20 cellular contexts compared by ENCODE assay signal in genomic region chr2:16624419-16624745, GRCh38. TPM values are rescaled to one million over a fixed set of nuclear protein-coding genes. Genes with fewer than 3 reads are reported as not detected.
DNase-seq lines count a peak whose midpoint lies in the region; ATAC-seq, FAIRE-seq and TF ChIP-seq lines count a peak whose summit lies in the region.
"Had no signal": no experiment of that assay in that cellular context is flagged by ENCODE, and none has a peak within 500 bp of the region (broad histone marks: within the 10 kb centered on the region; RNA-seq: fewer than 3 reads in every experiment).

No MANE protein-coding gene starts in this region.

- POLR2A ChIA-PET in IMR-90 (lab: Charles Lee; ENCODE audit: unreplicated experiment): no interaction called here

- intact Hi-C loops in IMR-90 (cut with micrococcal nuclease): loop anchor here (10.0 kb wide), 1 partner anchor 890 kb away; no protein-coding TSS in a partner anchor

- DNase-seq in IMR-90: no peak
- DNase-seq in astrocyte (ENCODE audit: low read depth): no peak
- no peak for DNase-seq in 8988T
- DNase-seq in H4 (ENCODE audit: low spot score): no peak
- DNase-seq: activated CD4-positive, alpha-beta T cell treated with anti-CD3 and anti-CD28 coated beads, Interleukin-2, amount 10 ng/mL, durations not matched to agents 7 days and 5 days; activated naive CD4-positive, alpha-beta T cell treated with anti-CD3 and anti-CD28 coated beads, Interleukin-2, amount 50 U/mL, for 16 hours; activated T-cell treated with anti-CD3 and anti-CD28 coated beads for 4 hours; effector CD8-positive, alpha-beta T cell; HFFc6; NCI-H1417; NK-92 treated with Interleukin-12 subunit alpha and Interleukin-12 subunit beta, amount 100 ng/mL, for 24 hours; occipital lobe; SHP77 had no signal

- no peak for TF ChIP-seq CTCF in IMR-90 (conservative IDR thresholded peaks at IDR 0.05; ENCODE audit: low read depth, low read length)
- TF ChIP-seq CTCF in astrocyte (IDR thresholded peaks at IDR 0.05; ENCODE audit: insufficient read depth, low read depth, low read length): no peak

- no peak overlapping the region for H2BK5ac ChIP-seq in IMR-90 (ENCODE audit: low read depth, low read length, poor library complexity, severe bottlenecking)

- peaks cover 4% of the 10 kb centered on the region; the same call in 1 of the 2 replicates for H3K9me1 ChIP-seq in IMR-90 (ENCODE audit: insufficient read depth, low read length)

- H3K9ac ChIP-seq in IMR-90 (ENCODE audit: low read depth, low read length) (no peak overlapping the region), astrocyte (ENCODE audit: low read length) (no peak overlapping the region), subcutaneous abdominal adipose tissue (ENCODE audit: low read length in 5 of 5) (peak overlapping the region in 1 of 5 donors; percentile 32)
- H3K9ac ChIP-seq: KMS-11 had no signal

- H3K27me3 Mint-ChIP-seq in astrocyte (ENCODE audit: low read depth, unreplicated experiment): no peaks in the 10 kb centered on the region
- H3K27me3 Mint-ChIP-seq: activated CD4-positive, alpha-beta T cell treated with anti-CD3 and anti-CD28 coated beads, Interleukin-2, amount 10 ng/mL, durations not matched to agents 7 days and 5 days had no signal

- H3K9me3 ChIP-seq in IMR-90 (ENCODE audit: control insufficient read depth, insufficient read depth, low read length) (no peaks in the 10 kb centered on the region), astrocyte (ENCODE audit: insufficient read depth, low read depth, low read length) (no peaks in the 10 kb centered on the region), muscle layer of duodenum (ENCODE audit: control insufficient read depth in 1 of 2, low read length in 2 of 2) (no peaks in the 10 kb centered on the region), subcutaneous abdominal adipose tissue (ENCODE audit: control insufficient read depth in 5 of 5, low read length in 5 of 5) (no peaks in the 10 kb centered on the region)

- peaks cover 2% of the 10 kb centered on the region for H3K36me3 Mint-ChIP-seq in astrocyte (ENCODE audit: low read depth, unreplicated experiment)

- FAIRE-seq in astrocyte (lab: Jason Lieb, UNC): no peak

- H2AK9ac ChIP-seq in IMR-90 (replicated peaks; ENCODE audit: low read depth, low read length, poor library complexity): no peak overlapping the region

- H2AFZ ChIP-seq in IMR-90 (replicated peaks; ENCODE audit: low read length, poor library complexity) (no peak overlapping the region), astrocyte (ENCODE audit: low read depth, low read length) (no peak overlapping the region)

- H3K4me1 Mint-ChIP-seq in astrocyte (ENCODE audit: low read depth, unreplicated experiment): peaks cover 69% of the 10 kb centered on the region

- no peak for TF ChIP-seq POLR2A in IMR-90 (IDR thresholded peaks at IDR 0.05; ENCODE audit: low read depth, low read length)

- dilution Hi-C loops in IMR-90 (cut with HindIII; ENCODE audit: low sequenced_read_pairs, unreplicated experiment): no loop called here

- H3K14ac ChIP-seq in IMR-90 (replicated peaks; ENCODE audit: low read depth, low read length): no peak overlapping the region

- H3K18ac ChIP-seq in IMR-90 (ENCODE audit: low read depth, low read length): peak overlapping the region; percentile 17; the same call in 1 of the 2 replicates

- H4K8ac ChIP-seq in IMR-90 (ENCODE audit: low read depth in 2 of 2, low read length in 2 of 2): no peak overlapping the region

- H4K20me1 ChIP-seq in IMR-90 (ENCODE audit: insufficient read depth, low read length) (no peaks in the 10 kb centered on the region), astrocyte (ENCODE audit: insufficient read depth, low read length) (no peaks in the 10 kb centered on the region)

- H4K5ac ChIP-seq in IMR-90 (ENCODE audit: low read depth, low read length): no peak overlapping the region

- no TSS peak for BruUV-seq in IMR-90 (replicated peaks; lab: Mats Ljungman, UMichigan)

- H2AK5ac ChIP-seq in IMR-90 (ENCODE audit: low read depth, low read length): no peak overlapping the region

- H3K36me3 ChIP-seq in IMR-90 (ENCODE audit: control insufficient read depth, insufficient read depth, low read length) (peaks cover 5% of the 10 kb centered on the region), astrocyte (ENCODE audit: insufficient read depth, low read length) (no peaks in the 10 kb centered on the region), muscle layer of duodenum (ENCODE audit: control insufficient read depth in 1 of 2, insufficient read depth in 2 of 2, low read length in 2 of 2) (peaks cover 19 to 27% of the 10 kb centered on the region in 2 donors), subcutaneous abdominal adipose tissue (ENCODE audit: control insufficient read depth in 5 of 5, insufficient read depth in 5 of 5, low read length in 5 of 5) (peaks cover 20 to 35% (median 23%) of the 10 kb centered on the region in 5 donors)

- no peak for TF ChIP-seq RAD21 in IMR-90 (IDR thresholded peaks at IDR 0.05; ENCODE audit: low read length)

- H3K4me3 ChIP-seq in IMR-90 (ENCODE audit: insufficient read depth, low read depth, low read length) (no peak overlapping the region), astrocyte (ENCODE audit: insufficient read depth, low read depth, low read length) (no peak overlapping the region), muscle layer of duodenum (ENCODE audit: low read depth in 1 of 2, low read length in 2 of 2) (no peak overlapping the region), subcutaneous abdominal adipose tissue (ENCODE audit: low read depth in 1 of 5, low read length in 5 of 5) (no peak overlapping the region)
- H3K4me3 ChIP-seq: lung, smooth muscle cell had no signal

- H2BK15ac ChIP-seq in IMR-90 (ENCODE audit: low read depth, low read length): no peak overlapping the region

- H2BK20ac ChIP-seq in IMR-90 (ENCODE audit: low read depth, low read length): no peak overlapping the region

- H3K27me3 ChIP-seq in IMR-90 (ENCODE audit: control insufficient read depth, insufficient read depth, low read length) (no peaks in the 10 kb centered on the region), astrocyte (ENCODE audit: insufficient read depth, low read length) (no peaks in the 10 kb centered on the region), muscle layer of duodenum (ENCODE audit: low read depth, low read length) (no peaks in the 10 kb centered on the region), subcutaneous abdominal adipose tissue (ENCODE audit: control insufficient read depth in 5 of 5, insufficient read depth in 4 of 5, low read length in 5 of 5) (no peaks in the 10 kb centered on the region)

- no peak overlapping the region for H3K56ac ChIP-seq in IMR-90 (ENCODE audit: extremely low read depth, insufficient read depth, low read length)

- no peaks in the 10 kb centered on the region for H3K79me2 ChIP-seq in astrocyte (ENCODE audit: insufficient read depth, low read length)

- H3K4me2 ChIP-seq in IMR-90 (ENCODE audit: low read depth, low read length): no peak overlapping the region
- H3K4me2 ChIP-seq in astrocyte (ENCODE audit: low read length): no peak overlapping the region
- H3K4me2 ChIP-seq: KMS-11, smooth muscle cell had no signal

- ATAC-seq in IMR-90 (ENCODE audit: low read depth) (no peak), GM19397 (IDR thresholded peaks at IDR 0.05; ENCODE audit: unreplicated experiment) (no peak)
- ATAC-seq: stimulated activated effector memory CD8-positive, alpha-beta T cell treated with anti-CD3 and anti-CD28 coated beads, Interleukin-12 subunit alpha, Interleukin-12 subunit beta, amount 100 ng/mL, for 72 hours had no signal

- H3K4me3 Mint-ChIP-seq in astrocyte (ENCODE audit: unreplicated experiment): no peak overlapping the region
- H3K4me3 Mint-ChIP-seq: activated CD4-positive, alpha-beta T cell treated with anti-CD3 and anti-CD28 coated beads, Interleukin-2, amount 10 ng/mL, durations not matched to agents 7 days and 5 days; HFFc6; stimulated activated effector memory CD8-positive, alpha-beta T cell treated with anti-CD3 and anti-CD28 coated beads, Interleukin-12 subunit alpha, Interleukin-12 subunit beta, amount 100 ng/mL, for 72 hours had no signal

- CTCF ChIA-PET in IMR-90 (lab: Yijun Ruan, JAX): interaction anchor here (1.7 kb wide), 1 partner anchor 12 kb away, joined by 4 read pairs; no protein-coding TSS in a partner anchor

- no peak overlapping the region for H3K23ac ChIP-seq in IMR-90 (ENCODE audit: low read depth, low read length)

- H3K4me1 ChIP-seq in IMR-90 (ENCODE audit: control insufficient read depth, insufficient read depth, low read length) (peaks cover 46% of the 10 kb centered on the region), astrocyte (ENCODE audit: insufficient read depth, low read length) (peaks cover 34% of the 10 kb centered on the region), muscle layer of duodenum (ENCODE audit: control insufficient read depth in 1 of 2, insufficient read depth in 2 of 2, low read length in 2 of 2) (peaks cover 12 to 22% of the 10 kb centered on the region in 2 donors), subcutaneous abdominal adipose tissue (ENCODE audit: control insufficient read depth in 5 of 5, insufficient read depth in 5 of 5, low read length in 5 of 5) (peaks cover 16 to 85% (median 74%) of the 10 kb centered on the region in 5 donors)

- no peak overlapping the region for H2BK120ac ChIP-seq in IMR-90 (ENCODE audit: low read depth, low read length)

- no CpG with 5 or more reads among the region's 1 CpG for WGBS in IMR-90 (ENCODE audit: extremely low coverage in 2 of 2, insufficient read length in 1 of 2), 2 experiments

- H3K9me3 Mint-ChIP-seq in astrocyte (ENCODE audit: unreplicated experiment): no peaks in the 10 kb centered on the region
- H3K9me3 Mint-ChIP-seq: activated CD4-positive, alpha-beta T cell treated with anti-CD3 and anti-CD28 coated beads, Interleukin-2, amount 10 ng/mL, durations not matched to agents 7 days and 5 days; stimulated activated effector memory CD8-positive, alpha-beta T cell treated with anti-CD3 and anti-CD28 coated beads, Interleukin-12 subunit alpha, Interleukin-12 subunit beta, amount 100 ng/mL, for 72 hours had no signal

- H4K91ac ChIP-seq in IMR-90 (ENCODE audit: insufficient read depth, low read depth, low read length): no peak overlapping the region

- H3K27ac ChIP-seq in IMR-90 (ENCODE audit: insufficient read depth, low read length) (no peak overlapping the region), astrocyte (ENCODE audit: low read depth, low read length) (no peak overlapping the region), muscle layer of duodenum (ENCODE audit: low read length) (peak overlapping the region; percentile 60), subcutaneous abdominal adipose tissue (ENCODE audit: low read depth, low read length) (peak overlapping the region; percentile 73)
- H3K27ac ChIP-seq: KMS-11 had no signal

- H3K79me1 ChIP-seq in IMR-90 (ENCODE audit: low read depth in 1 of 2, low read length in 2 of 2): no peaks in the 10 kb centered on the region

- in situ Hi-C loops in IMR-90 (cut with MboI; ENCODE audit: low sequenced_read_pairs): no loop called here

- H3K4ac ChIP-seq in IMR-90 (ENCODE audit: low read depth, low read length): no peak overlapping the region

- peak overlapping the region; percentile 9 for H3K27ac Mint-ChIP-seq in astrocyte (ENCODE audit: unreplicated experiment)
- H3K27ac Mint-ChIP-seq: HFFc6; stimulated activated effector memory CD8-positive, alpha-beta T cell treated with anti-CD3 and anti-CD28 coated beads, Interleukin-12 subunit alpha, Interleukin-12 subunit beta, amount 100 ng/mL, for 72 hours had no signal

RNA-seq across cellular contexts. Expression of gene CYRIA, which starts 41.3 kb away (rescaled TPM):
- total RNA-seq in IMR-90 (2012; rRNA removed) (1.7 and 3.8 TPM in 2 replicates), astrocyte (4.9 and 6.0 TPM in 2 replicates)
- 1.1 and 1.7 TPM in 2 replicates for polyA plus RNA-seq in IMR-90 (2012; rRNA removed)
- polyA plus RNA-seq in IMR-90 (2012; cell fraction: cytosol; rRNA removed): 0.36 and 0.37 TPM in 2 replicates
- polyA plus RNA-seq in IMR-90 (2012; cell fraction: nucleus; rRNA removed; ENCODE audit: low replicate concordance): 0.30 and 3.4 TPM in 2 replicates
- total RNA-seq in H4 (2014; rRNA removed; shearing (Covaris generic)): 0.33 and 0.53 TPM in 2 replicates
- total RNA-seq: HFFc6 had no signal

Comparison
In these comparisons a context has a peak if more than half of its experiments do, and no peak if none do; other contexts are left out.
1. H3K27ac ChIP-seq: peak in muscle layer of duodenum (single experiment) and subcutaneous abdominal adipose tissue (single experiment); none in IMR-90 (single experiment) and astrocyte (single experiment).